Comparison of ENCODE assay signal across 1 cellular context in the genomic region with DNA sequence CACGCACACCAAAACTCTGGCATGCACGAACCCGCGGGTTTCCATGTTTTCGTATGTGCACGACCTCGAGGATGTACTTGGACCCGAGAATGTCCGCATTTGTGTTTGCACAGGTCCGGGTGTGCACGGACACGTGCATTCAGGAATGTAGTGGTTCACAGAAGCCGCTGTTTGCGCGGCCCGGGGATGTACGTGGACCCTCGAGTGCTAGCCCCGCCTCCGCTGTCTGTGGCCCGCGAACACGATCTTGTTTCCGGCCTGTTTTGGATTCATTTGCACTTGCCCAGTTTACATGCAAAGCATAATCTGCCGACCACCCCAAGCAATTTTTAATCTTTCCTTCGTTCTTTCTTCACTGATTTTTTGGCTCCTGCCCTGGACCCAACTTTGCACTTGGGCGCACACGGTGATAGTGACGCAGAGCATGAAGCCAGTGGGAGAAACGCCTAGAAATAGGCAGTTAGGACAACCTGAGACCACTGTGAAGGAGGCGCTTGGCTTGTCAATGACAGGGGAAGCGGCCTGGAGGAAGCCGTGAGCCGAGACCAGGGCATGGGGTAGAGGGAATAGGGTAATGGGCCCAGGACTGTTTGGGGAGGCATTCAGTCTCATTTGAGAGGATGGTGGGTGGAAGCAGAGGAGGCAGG.
TF ChIP-seq lines count a peak whose summit lies in the region.

No MANE protein-coding gene starts in this region.

TF ChIP-seq in GM12878, 131 proteins besides CTCF, POLR2A, EP300 and RAD21:
- TF ChIP-seq PAX8 (IDR thresholded peaks at IDR 0.05) (no peak), BHLHE40 (IDR thresholded peaks at IDR 0.05; ENCODE audit: borderline replicate concordance in 1 of 2, low read depth in 2 of 2, low read length in 1 of 2) (peak; percentile 74 to 77), EGR1 (IDR thresholded peaks at IDR 0.05; ENCODE audit: borderline replicate concordance in 1 of 2, low read depth in 2 of 2, low read length in 2 of 2) (no peak), ZNF687 (IDR thresholded peaks at IDR 0.05) (peak; percentile 74), IKZF2 (IDR thresholded peaks at IDR 0.05) (peak in 1 of 2 experiments; percentile 10; a peak in 2 of 4 replicates), MTA2 (IDR thresholded peaks at IDR 0.05; ENCODE audit: low read depth) (0 out of 2 replicates have a peak, but pooled peaks have one; percentile 32), ESRRA (IDR thresholded peaks at IDR 0.05; ENCODE audit: low read length) (no peak), POLR2AphosphoS5 (IDR thresholded peaks at IDR 0.05; ENCODE audit: low read length) (peak; percentile 53; the same call in 1 of the 2 replicates), MLLT1 (IDR thresholded peaks at IDR 0.05) (0 out of 2 replicates have a peak, but pooled peaks have one; percentile 7), ELK1 (IDR thresholded peaks at IDR 0.05; ENCODE audit: low read depth, low read length) (no peak), MXI1 (IDR thresholded peaks at IDR 0.05; ENCODE audit: low read depth, low read length) (peak; percentile 28; the same call in 1 of the 2 replicates), NFYA (IDR thresholded peaks at IDR 0.05; ENCODE audit: borderline replicate concordance, low read depth, low read length) (no peak), SMAD1 (IDR thresholded peaks at IDR 0.05; ENCODE audit: low read depth, partially characterized antibody) (peak; percentile 43)
- TF ChIP-seq, protein P1, sequence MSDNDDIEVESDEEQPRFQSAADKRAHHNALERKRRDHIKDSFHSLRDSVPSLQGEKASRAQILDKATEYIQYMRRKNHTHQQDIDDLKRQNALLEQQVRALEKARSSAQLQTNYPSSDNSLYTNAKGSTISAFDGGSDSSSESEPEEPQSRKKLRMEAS (IDR thresholded peaks at IDR 0.05; ENCODE audit: low read depth, low read length) = peak; percentile 72
- TF ChIP-seq, protein P2, sequence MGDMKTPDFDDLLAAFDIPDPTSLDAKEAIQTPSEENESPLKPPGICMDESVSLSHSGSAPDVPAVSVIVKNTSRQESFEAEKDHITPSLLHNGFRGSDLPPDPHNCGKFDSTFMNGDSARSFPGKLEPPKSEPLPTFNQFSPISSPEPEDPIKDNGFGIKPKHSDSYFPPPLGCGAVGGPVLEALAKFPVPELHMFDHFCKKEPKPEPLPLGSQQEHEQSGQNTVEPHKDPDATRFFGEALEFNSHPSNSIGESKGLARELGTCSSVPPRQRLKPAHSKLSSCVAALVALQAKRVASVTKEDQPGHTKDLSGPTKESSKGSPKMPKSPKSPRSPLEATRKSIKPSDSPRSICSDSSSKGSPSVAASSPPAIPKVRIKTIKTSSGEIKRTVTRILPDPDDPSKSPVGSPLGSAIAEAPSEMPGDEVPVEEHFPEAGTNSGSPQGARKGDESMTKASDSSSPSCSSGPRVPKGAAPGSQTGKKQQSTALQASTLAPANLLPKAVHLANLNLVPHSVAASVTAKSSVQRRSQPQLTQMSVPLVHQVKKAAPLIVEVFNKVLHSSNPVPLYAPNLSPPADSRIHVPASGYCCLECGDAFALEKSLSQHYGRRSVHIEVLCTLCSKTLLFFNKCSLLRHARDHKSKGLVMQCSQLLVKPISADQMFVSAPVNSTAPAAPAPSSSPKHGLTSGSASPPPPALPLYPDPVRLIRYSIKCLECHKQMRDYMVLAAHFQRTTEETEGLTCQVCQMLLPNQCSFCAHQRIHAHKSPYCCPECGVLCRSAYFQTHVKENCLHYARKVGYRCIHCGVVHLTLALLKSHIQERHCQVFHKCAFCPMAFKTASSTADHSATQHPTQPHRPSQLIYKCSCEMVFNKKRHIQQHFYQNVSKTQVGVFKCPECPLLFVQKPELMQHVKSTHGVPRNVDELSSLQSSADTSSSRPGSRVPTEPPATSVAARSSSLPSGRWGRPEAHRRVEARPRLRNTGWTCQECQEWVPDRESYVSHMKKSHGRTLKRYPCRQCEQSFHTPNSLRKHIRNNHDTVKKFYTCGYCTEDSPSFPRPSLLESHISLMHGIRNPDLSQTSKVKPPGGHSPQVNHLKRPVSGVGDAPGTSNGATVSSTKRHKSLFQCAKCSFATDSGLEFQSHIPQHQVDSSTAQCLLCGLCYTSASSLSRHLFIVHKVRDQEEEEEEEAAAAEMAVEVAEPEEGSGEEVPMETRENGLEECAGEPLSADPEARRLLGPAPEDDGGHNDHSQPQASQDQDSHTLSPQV (IDR thresholded peaks at IDR 0.05) = no peak
